In genomic region chr1:155324041-155324716, GRCh38 we compare ENCODE assay signal across 8 cellular contexts. TPM values are rescaled to one million over a fixed set of nuclear protein-coding genes. Genes with fewer than 3 reads are reported as not detected.
DNase-seq lines count a peak whose midpoint lies in the region; ATAC-seq and TF ChIP-seq lines count a peak whose summit lies in the region.

No MANE protein-coding gene starts in this region.

- peaks cover 6% of the 10 kb centered on the region for H3K36me3 Mint-ChIP-seq in natural killer cell treated with Interleukin-12 subunit alpha and Interleukin-12 subunit beta and Interleukin-15 and Interleukin-18, amount 100 ng/mL, for 72 hours

- H3K36me3 ChIP-seq in DOHH2 (ENCODE audit: control insufficient read depth, low read length): peaks cover 32% of the 10 kb centered on the region

- no peak for TF ChIP-seq CTCF in DOHH2 (IDR thresholded peaks at IDR 0.05; ENCODE audit: low read depth, low read length, poor library complexity, severe bottlenecking)
- no peak for TF ChIP-seq CTCF in RWPE1 (conservative IDR thresholded peaks at IDR 0.05; ENCODE audit: low read depth)

- peak overlapping the region; percentile 100 for H3K4me2 ChIP-seq in DOHH2 (ENCODE audit: low read length)

- no peaks in the 10 kb centered on the region for H3K9me3 ChIP-seq in DOHH2 (ENCODE audit: control insufficient read depth, insufficient read depth, low read length)

- H3K79me2 ChIP-seq in DOHH2 (ENCODE audit: control insufficient read depth, low read length): peaks cover 10% of the 10 kb centered on the region

- H3K27ac ChIP-seq in DOHH2 (ENCODE audit: low read depth, low read length) (peak overlapping the region; percentile 89), RWPE1 (peak overlapping the region; percentile 98)

- H3K4me1 Mint-ChIP-seq in natural killer cell treated with Interleukin-12 subunit alpha and Interleukin-12 subunit beta and Interleukin-15 and Interleukin-18, amount 100 ng/mL, for 72 hours (ENCODE audit: low read depth in 2 of 2): peaks cover 27 to 29% of the 10 kb centered on the region in 2 donors

- POLR2A ChIA-PET in RWPE1 (lab: Yijun Ruan, JAX; ENCODE audit: low non-redundant PET): interaction anchor here (0.7 kb wide), 1 partner anchor 51 kb away, joined by 3 read pairs; no protein-coding TSS in a partner anchor

- H3F3A ChIP-seq in DOHH2 (ENCODE audit: control insufficient read depth, insufficient read depth): peaks cover 15% of the 10 kb centered on the region

- no peaks in the 10 kb centered on the region for H3K9me2 ChIP-seq in DOHH2 (replicated peaks; ENCODE audit: control insufficient read depth, low read length)

- H3K27me3 Mint-ChIP-seq in natural killer cell treated with Interleukin-12 subunit alpha and Interleukin-12 subunit beta and Interleukin-15 and Interleukin-18, amount 100 ng/mL, for 72 hours: no peaks in the 10 kb centered on the region

- H4K20me1 ChIP-seq in DOHH2 (ENCODE audit: control insufficient read depth, insufficient read depth, low read depth, low read length): 0 out of 2 replicates have a peak, but pooled peaks cover 4% of the 10 kb centered on the region

- no peaks in the 10 kb centered on the region for H3K9me3 Mint-ChIP-seq in natural killer cell treated with Interleukin-12 subunit alpha and Interleukin-12 subunit beta and Interleukin-15 and Interleukin-18, amount 100 ng/mL, for 72 hours

- peak; percentile 88 for DNase-seq in GOT3 (lab: John Stamatoyannopoulos, UW)
- peak; percentile 95 for DNase-seq in LoVo (ENCODE audit: low spot score)
- peak; percentile 97 for DNase-seq in RWPE1 (ENCODE audit: low spot score)
- peak; percentile 83 for DNase-seq in activated T-helper 9 cell treated with anti-CD3 and anti-CD28 coated beads, Interleukin-2, amount 50 U/mL, for 16 hours (ENCODE audit: low read depth)
- DNase-seq in fibroblast of peridontal ligament (ENCODE audit: extremely low read depth): peak; percentile 94
- DNase-seq in natural killer cell treated with Interleukin-12 subunit alpha and Interleukin-12 subunit beta and Interleukin-15 and Interleukin-18, amount 100 ng/mL, for 72 hours (ENCODE audit: low spot score): peak; percentile 95
- peak; percentile 91 for DNase-seq in stimulated activated naive CD4-positive, alpha-beta T cell treated with Interleukin-2 at 50 U/mL for 16 hours (lab: John Stamatoyannopoulos, UW)

- peak overlapping the region; percentile 44 to 83 for H3K27ac Mint-ChIP-seq in natural killer cell treated with Interleukin-12 subunit alpha and Interleukin-12 subunit beta and Interleukin-15 and Interleukin-18, amount 100 ng/mL, for 72 hours

- H3K4me3 Mint-ChIP-seq in natural killer cell treated with Interleukin-12 subunit alpha and Interleukin-12 subunit beta and Interleukin-15 and Interleukin-18, amount 100 ng/mL, for 72 hours: peak overlapping the region; percentile 92

- peaks cover 45% of the 10 kb centered on the region for H3K4me1 ChIP-seq in DOHH2 (ENCODE audit: control insufficient read depth, low read length)

- CTCF ChIA-PET in RWPE1 (lab: Yijun Ruan, JAX): interaction anchor here (0.6 to 5.1 kb wide), 9 partner anchors 8 to 268 kb away, joined by 3 to 34 read pairs (median 4); no protein-coding TSS in a partner anchor

- peak; percentile 89 for ATAC-seq in natural killer cell treated with Interleukin-12 subunit alpha and Interleukin-12 subunit beta and Interleukin-15 and Interleukin-18, amount 100 ng/mL, for 72 hours

- no peaks in the 10 kb centered on the region for H3K27me3 ChIP-seq in DOHH2 (ENCODE audit: control insufficient read depth, low read length)

- peak overlapping the region; percentile 99 for H3K4me3 ChIP-seq in DOHH2 (ENCODE audit: low read length)

RNA-seq across cellular contexts. Expression of gene RUSC1, which starts 3.5 kb away (rescaled TPM):
- total RNA-seq in natural killer cell treated with Interleukin-12 subunit alpha and Interleukin-12 subunit beta and Interleukin-15 and Interleukin-18, amount 100 ng/mL, for 72 hours: 10 to 100 TPM; 26.2 to 40.1 TPM

RNA-seq across cellular contexts. Expression of gene FDPS, which starts 15.5 kb away (rescaled TPM):
- 100 to 1,000 TPM; 251 to 386 TPM for total RNA-seq in natural killer cell treated with Interleukin-12 subunit alpha and Interleukin-12 subunit beta and Interleukin-15 and Interleukin-18, amount 100 ng/mL, for 72 hours

RNA-seq across cellular contexts. Expression of gene PKLR, which starts 22.9 kb away (rescaled TPM):
- total RNA-seq in natural killer cell treated with Interleukin-12 subunit alpha and Interleukin-12 subunit beta and Interleukin-15 and Interleukin-18, amount 100 ng/mL, for 72 hours: not detected

RNA-seq across cellular contexts. Expression of gene HCN3, which starts 46.9 kb away (rescaled TPM):
- 1 to 10 TPM; 2.0 to 4.7 TPM for total RNA-seq in natural killer cell treated with Interleukin-12 subunit alpha and Interleukin-12 subunit beta and Interleukin-15 and Interleukin-18, amount 100 ng/mL, for 72 hours

RNA-seq across cellular contexts. Expression of gene CLK2, which starts 50.9 kb away (rescaled TPM):
- total RNA-seq in natural killer cell treated with Interleukin-12 subunit alpha and Interleukin-12 subunit beta and Interleukin-15 and Interleukin-18, amount 100 ng/mL, for 72 hours: 100 to 1,000 TPM in 1 of 2 donors, 10 to 100 TPM in 1; 77.1 to 117 TPM

Comparison
In these comparisons a context has a peak if more than half of its experiments do, and no peak if none do; other contexts are left out.
1. Peak in every context shown above with its lines: DNase-seq, ATAC-seq, H3K4me3 ChIP-seq and H3K27ac ChIP-seq.